22 cellular contexts compared by ENCODE assay signal in genomic region chr9:21461377-21461776, GRCh38. TPM values are rescaled to one million over a fixed set of nuclear protein-coding genes. Genes with fewer than 3 reads are reported as not detected.
DNase-seq lines count a peak whose midpoint lies in the region; ATAC-seq and TF ChIP-seq lines count a peak whose summit lies in the region.
"Had no signal": no experiment of that assay in that cellular context is flagged by ENCODE, and none has a peak within 500 bp of the region (broad histone marks: within the 10 kb centered on the region; RNA-seq: fewer than 3 reads in every experiment).

No MANE protein-coding gene starts in this region.

- no peak for ATAC-seq in HG03135 (IDR thresholded peaks at IDR 0.05; ENCODE audit: unreplicated experiment)
- ATAC-seq: CD8-positive, alpha-beta T cell had no signal

- H3K4me3 ChIP-seq in NB4 (ENCODE audit: low read depth, low read length) = no peak overlapping the region
- H3K4me3 ChIP-seq in fibroblast of villous mesenchyme (ENCODE audit: low read depth, low read length) = no peak overlapping the region
- H3K4me3 ChIP-seq: HAP-1 had no signal

- peak; percentile 47 for DNase-seq in DMS53 treated with DMSO at 0.1 percent for 48 hours (lab: John Stamatoyannopoulos, UW; ENCODE audit: unreplicated experiment)
- peak; percentile 0 for DNase-seq in NB4 (ENCODE audit: low read depth)
- DNase-seq in dedifferentiated amniotic fluid mesenchymal stem cell (ENCODE audit: extremely low spot score) = peak; percentile 45
- peak; percentile 18 for DNase-seq in fibroblast of villous mesenchyme (ENCODE audit: low read depth)
- no peak for DNase-seq in RPMI8226
- no peak for DNase-seq in OCI-M1 (lab: John Stamatoyannopoulos, UW)
- no peak for DNase-seq in stimulated activated CD8-positive, alpha-beta memory T cell treated with anti-CD3 and anti-CD28 coated beads, Interleukin-4, amount 100 ng/mL, for 48 hours
- DNase-seq: C1 segment of cervical spinal cord; Caco-2; CD4-positive, CD25-positive, alpha-beta regulatory T cell; CD8-positive, alpha-beta T cell; DMS153; DMS79 treated with DMSO at 0.1 percent for 48 hours; GF-D8; GOT3; HFFc6 had no signal

- no peak for TF ChIP-seq POLR2A in NB4 (IDR thresholded peaks at IDR 0.05; ENCODE audit: extremely low read depth, insufficient read length)

- TF ChIP-seq CTCF in NB4 (IDR thresholded peaks at IDR 0.05; ENCODE audit: low read depth, low read length) (no peak), fibroblast of villous mesenchyme (IDR thresholded peaks at IDR 0.05; ENCODE audit: insufficient read depth, low read depth, low read length) (no peak)

RNA-seq across cellular contexts. Expression of gene IFNE, which starts 20.7 kb away (rescaled TPM):
- 1.7 and 2.3 TPM in 2 replicates for total RNA-seq in fibroblast of villous mesenchyme
- total RNA-seq: A172; A673; CD4-positive, CD25-positive, alpha-beta regulatory T cell; CD8-positive, alpha-beta T cell; Daoy; G401 had no signal

RNA-seq across cellular contexts. Expression of gene IFNA1, which starts 21.1 kb away (rescaled TPM):
- not detected in 2 replicates for total RNA-seq in fibroblast of villous mesenchyme
- total RNA-seq: A172; A673; Caco-2; CD4-positive, CD25-positive, alpha-beta regulatory T cell; CD8-positive, alpha-beta T cell; Daoy; G401; HFFc6 had no signal

RNA-seq across cellular contexts. Expression of gene IFNA8, which starts 52.5 kb away (rescaled TPM):
- not detected in 2 replicates for total RNA-seq in fibroblast of villous mesenchyme
- total RNA-seq: A172; A673; Caco-2; CD4-positive, CD25-positive, alpha-beta regulatory T cell; CD8-positive, alpha-beta T cell; Daoy; G401; HFFc6 had no signal

Comparison
In these comparisons a context has a peak if more than half of its experiments do, and no peak if none do; other contexts are left out.
1. DNase-seq: peak in DMS53 treated with DMSO at 0.1 percent for 48 hours (single experiment), NB4 (single experiment), dedifferentiated amniotic fluid mesenchymal stem cell (single experiment) and fibroblast of villous mesenchyme (single experiment); none in RPMI8226 (single experiment), OCI-M1 (single experiment) and stimulated activated CD8-positive, alpha-beta memory T cell treated with anti-CD3 and anti-CD28 coated beads, Interleukin-4, amount 100 ng/mL, for 48 hours (single experiment).